31 cellular contexts compared by ENCODE assay signal in genomic region chr2:63494100-63494499, GRCh38.
"Had no signal": no experiment of that assay in that cellular context is flagged by ENCODE, and none has a peak within 500 bp of the region (broad histone marks: within the 10 kb centered on the region; RNA-seq: fewer than 3 reads in every experiment).

No MANE protein-coding gene starts in this region.

- H3K4me3 ChIP-seq: ascending aorta, cardiac muscle cell had no signal

- H3K27ac ChIP-seq: ascending aorta, cardiac muscle cell, VCaP had no signal

- FAIRE-seq: bronchial epithelial cell had no signal

- H3K9me3 ChIP-seq: ascending aorta had no signal

- ATAC-seq: activated CD4-positive, alpha-beta T cell treated with anti-CD3 and anti-CD28 coated beads for 36 hours; activated CD4-positive, CD25-positive, alpha-beta regulatory T cell treated with anti-CD3 and anti-CD28 coated beads, Interleukin-2, amount 50 U/mL, for 24 hours; activated CD8-positive, alpha-beta memory T cell treated with anti-CD3 and anti-CD28 coated beads, Interleukin-2, amount 10 ng/mL, durations not matched to agents 7 days and 5 days; activated CD8-positive, alpha-beta T cell treated with anti-CD3 and anti-CD28 coated beads, Interleukin-2, amount 10 ng/mL, durations not matched to agents 7 days and 5 days; activated naive CD8-positive, alpha-beta T cell treated with anti-CD3 and anti-CD28 coated beads, Interleukin-2, amount 50 U/mL, for 24 hours; T-cell had no signal

- H3K27me3 ChIP-seq: ascending aorta, cardiac muscle cell had no signal

- H3K4me1 ChIP-seq: ascending aorta had no signal

- DNase-seq: activated CD4-positive, alpha-beta memory T cell treated with anti-CD3 and anti-CD28 coated beads, Interleukin-2, amount 10 ng/mL, durations not matched to agents 7 days and 5 days; activated CD4-positive, alpha-beta T cell treated with anti-CD3 and anti-CD28 coated beads for 1 hour; activated CD4-positive, alpha-beta T cell treated with anti-CD3 and anti-CD28 coated beads for 36 hours; activated CD4-positive, alpha-beta T cell treated with anti-CD3 and anti-CD28 coated beads for 48 hours; activated CD4-positive, alpha-beta T cell treated with anti-CD3 and anti-CD28 coated beads, Interleukin-2, amount 10 ng/mL, durations not matched to agents 7 days and 5 days; activated CD4-positive, alpha-beta T cell treated with anti-CD3 and anti-CD28 coated beads, Interleukin-2, amount 50 U/mL, for 48 hours; activated CD4-positive, CD25-positive, alpha-beta regulatory T cell; activated CD8-positive, alpha-beta memory T cell treated with anti-CD3 and anti-CD28 coated beads for 24 hours; activated CD8-positive, alpha-beta memory T cell treated with anti-CD3 and anti-CD28 coated beads, Interleukin-2, amount 10 ng/mL, durations not matched to agents 7 days and 5 days; activated CD8-positive, alpha-beta memory T cell treated with anti-CD3 and anti-CD28 coated beads, Interleukin-2, amount 50 U/mL, for 48 hours; activated CD8-positive, alpha-beta T cell treated with anti-CD3 and anti-CD28 coated beads, Interleukin-2, amount 10 ng/mL, durations not matched to agents 7 days and 5 days; activated effector memory CD4-positive, alpha-beta T cell treated with Interleukin-2 at 50 U/mL for 16 hours; activated gamma-delta T cell treated with Interleukin-2 at 50 U/mL for 16 hours; activated naive CD4-positive, alpha-beta T cell; activated naive CD4-positive, alpha-beta T cell treated with anti-CD3 and anti-CD28 coated beads, Interleukin-2, amount 10 ng/mL, durations not matched to agents 7 days and 5 days; activated naive CD8-positive, alpha-beta T cell treated with anti-CD3 and anti-CD28 coated beads, Interleukin-2, amount 10 ng/mL, durations not matched to agents 7 days and 5 days; activated naive CD8-positive, alpha-beta T cell treated with anti-CD3 and anti-CD28 coated beads, Interleukin-2, amount 50 U/mL, for 24 hours; activated T-cell treated with anti-CD3 and anti-CD28 coated beads, Interleukin-2, amount 50 U/mL, for 24 hours; activated T-cell treated with anti-CD3 and anti-CD28 coated beads, Interleukin-2, amount 50 U/mL, for 48 hours; amygdala; anterior cingulate cortex; caudate nucleus; cerebellar nuclear complex; T-cell; T-helper 2 cell; T-helper 9 cell had no signal

- H3K36me3 ChIP-seq: ascending aorta, cardiac muscle cell had no signal
